In the genomic region with DNA sequence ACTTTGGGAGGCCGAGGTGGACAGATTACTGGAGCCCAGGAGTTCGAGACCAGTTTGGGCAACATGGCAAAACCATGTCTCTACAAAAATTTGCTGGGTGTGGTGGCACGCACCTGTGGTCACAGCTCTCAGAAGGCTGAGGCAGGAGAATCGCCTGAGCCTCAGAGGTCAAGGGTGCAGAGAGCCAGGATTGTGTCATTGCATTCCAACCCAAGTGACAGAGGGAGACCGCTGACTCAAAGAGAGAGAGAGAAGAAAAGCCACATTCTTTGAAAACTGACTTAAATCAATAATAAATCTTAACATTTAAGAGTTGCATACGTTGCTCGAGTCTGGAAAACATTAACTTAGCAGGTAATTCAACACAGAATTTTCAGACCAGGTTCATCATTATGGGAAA, we compare ENCODE assay signal across 14 cellular contexts.
DNase-seq lines count a peak whose midpoint lies in the region; ATAC-seq, FAIRE-seq and TF ChIP-seq lines count a peak whose summit lies in the region.
"Had no signal": no experiment of that assay in that cellular context is flagged by ENCODE, and none has a peak within 500 bp of the region (broad histone marks: within the 10 kb centered on the region; RNA-seq: fewer than 3 reads in every experiment).

No MANE protein-coding gene starts in this region.

- no peaks in the 10 kb centered on the region for H3K9me3 ChIP-seq in tibial nerve
- H3K9me3 ChIP-seq: mucosa of descending colon had no signal

- TF ChIP-seq EP300 in tibial nerve (IDR thresholded peaks at IDR 0.05) = no peak

- 68 to 75% methylated on average over 7 of the region's 7 CpGs for WGBS in tibial nerve, 2 donors

- H3K27me3 ChIP-seq in tibial nerve = no peaks in the 10 kb centered on the region

- ATAC-seq in activated naive CD4-positive, alpha-beta T cell treated with anti-CD3 and anti-CD28 coated beads, Interleukin-2, amount 50 U/mL, for 72 hours = peak; percentile 43 to 84
- ATAC-seq in HG02588 (IDR thresholded peaks at IDR 0.05; ENCODE audit: unreplicated experiment) (peak; percentile 53), HG03045 (IDR thresholded peaks at IDR 0.05; ENCODE audit: unreplicated experiment) (no peak)
- ATAC-seq: mucosa of descending colon had no signal

- H3K9me3 Mint-ChIP-seq in activated naive CD4-positive, alpha-beta T cell treated with anti-CD3 and anti-CD28 coated beads, Interleukin-2, amount 50 U/mL, for 72 hours = no peaks in the 10 kb centered on the region
- no peaks in the 10 kb centered on the region for H3K9me3 Mint-ChIP-seq in activated naive CD4-positive, alpha-beta T cell treated with anti-CD3 and anti-CD28 coated beads for 36 hours
- H3K9me3 Mint-ChIP-seq: central memory CD8-positive, alpha-beta T cell had no signal

- no peak overlapping the region for H3K27ac ChIP-seq in tibial nerve

- H3K4me3 ChIP-seq in tibial nerve = no peak overlapping the region
- H3K4me3 ChIP-seq: mucosa of descending colon had no signal

- H3K36me3 ChIP-seq in tibial nerve = no peaks in the 10 kb centered on the region

- no peaks in the 10 kb centered on the region for H3K4me1 ChIP-seq in tibial nerve

- intact Hi-C loops in activated naive CD4-positive, alpha-beta T cell treated with anti-CD3 and anti-CD28 coated beads for 36 hours (cut with micrococcal nuclease) = no loop called here

- H3K4me1 Mint-ChIP-seq in activated naive CD4-positive, alpha-beta T cell treated with anti-CD3 and anti-CD28 coated beads for 36 hours (ENCODE audit: low read depth) = no peaks in the 10 kb centered on the region
- H3K4me1 Mint-ChIP-seq: central memory CD8-positive, alpha-beta T cell had no signal

- H3K36me3 Mint-ChIP-seq in activated naive CD4-positive, alpha-beta T cell treated with anti-CD3 and anti-CD28 coated beads, Interleukin-2, amount 50 U/mL, for 72 hours = no peaks in the 10 kb centered on the region
- H3K36me3 Mint-ChIP-seq in activated naive CD4-positive, alpha-beta T cell treated with anti-CD3 and anti-CD28 coated beads for 36 hours (ENCODE audit: low read depth) = no peaks in the 10 kb centered on the region

- CTCF ChIA-PET in activated naive CD4-positive, alpha-beta T cell treated with anti-CD3 and anti-CD28 coated beads for 36 hours (lab: Charles Lee) = no interaction called here

- no peak for TF ChIP-seq POLR2A in tibial nerve (IDR thresholded peaks at IDR 0.05)

- peak in 1 of 2 donors; percentile 10 for DNase-seq in activated naive CD4-positive, alpha-beta T cell treated with anti-CD3 and anti-CD28 coated beads, Interleukin-2, amount 50 U/mL, for 72 hours (ENCODE audit: low spot score in 2 of 2)
- no peak for DNase-seq in activated naive CD4-positive, alpha-beta T cell treated with anti-CD3 and anti-CD28 coated beads for 36 hours
- DNase-seq in RCC 7860 (ENCODE audit: low spot score) (peak; percentile 79), renal cortical epithelial cell (ENCODE audit: low read depth) (peak; percentile 71), tibial nerve (ENCODE audit: low spot score in 2 of 2) (no peak)
- no peak for DNase-seq in activated effector memory CD4-positive, alpha-beta T cell treated with anti-CD3 and anti-CD28 coated beads, Interleukin-2, amount 50 U/mL, for 16 hours
- DNase-seq: HCEC 1CT, mucosa of descending colon, NCI-H1048, NCI-H510A treated with DMSO at 0.1 percent for 48 hours had no signal

- no peak overlapping the region for H3K27ac Mint-ChIP-seq in activated naive CD4-positive, alpha-beta T cell treated with anti-CD3 and anti-CD28 coated beads, Interleukin-2, amount 50 U/mL, for 72 hours
- no peak overlapping the region for H3K27ac Mint-ChIP-seq in activated naive CD4-positive, alpha-beta T cell treated with anti-CD3 and anti-CD28 coated beads for 36 hours

- no peak for TF ChIP-seq CTCF in tibial nerve (IDR thresholded peaks at IDR 0.05)

- no peaks in the 10 kb centered on the region for H3K27me3 Mint-ChIP-seq in activated naive CD4-positive, alpha-beta T cell treated with anti-CD3 and anti-CD28 coated beads for 36 hours (ENCODE audit: low read depth)
- H3K27me3 Mint-ChIP-seq: central memory CD8-positive, alpha-beta T cell had no signal

- FAIRE-seq in RCC 7860 (lab: Jason Lieb, UNC) = peak; percentile 84
- FAIRE-seq: urothelium cell line had no signal

- no peak overlapping the region for H3K4me3 Mint-ChIP-seq in activated naive CD4-positive, alpha-beta T cell treated with anti-CD3 and anti-CD28 coated beads for 36 hours
- H3K4me3 Mint-ChIP-seq: central memory CD8-positive, alpha-beta T cell had no signal

Comparison
In these comparisons a context has a peak if more than half of its experiments do, and no peak if none do; other contexts are left out.
1. DNase-seq: peak in RCC 7860 (single experiment) and renal cortical epithelial cell (single experiment); none in activated naive CD4-positive, alpha-beta T cell treated with anti-CD3 and anti-CD28 coated beads for 36 hours (single experiment), tibial nerve (0 of 2) and activated effector memory CD4-positive, alpha-beta T cell treated with anti-CD3 and anti-CD28 coated beads, Interleukin-2, amount 50 U/mL, for 16 hours (single experiment).